30 cellular contexts compared by ENCODE assay signal in genomic region chr15:89657691-89658200, GRCh38. TPM values are rescaled to one million over a fixed set of nuclear protein-coding genes. Genes with fewer than 3 reads are reported as not detected.
"Had no signal": no experiment of that assay in that cellular context is flagged by ENCODE, and none has a peak within 500 bp of the region (broad histone marks: within the 10 kb centered on the region; RNA-seq: fewer than 3 reads in every experiment).

No MANE protein-coding gene starts in this region.

- H3K27ac ChIP-seq: dorsolateral prefrontal cortex, foreskin keratinocyte, gastroesophageal sphincter, heart right ventricle, left lung, neutrophil, parathyroid adenoma, suprapubic skin, thyroid gland had no signal

- H3K9me3 ChIP-seq: gastroesophageal sphincter, heart right ventricle, left lung, mucosa of descending colon, neutrophil, suprapubic skin, thyroid gland had no signal

- FAIRE-seq: colon, islet of Langerhans had no signal

- H3K4me2 ChIP-seq: smooth muscle cell had no signal

- H3K79me2 ChIP-seq: parathyroid adenoma had no signal

- H2AFZ ChIP-seq: parathyroid adenoma had no signal

- H3K36me3 ChIP-seq: gastroesophageal sphincter, heart right ventricle, left lung, neutrophil, suprapubic skin, thyroid gland had no signal

- H3K9ac ChIP-seq: parathyroid adenoma had no signal

- DNase-seq: dorsolateral prefrontal cortex; effector CD4-positive, alpha-beta T cell; foreskin keratinocyte; glutamatergic neuron; heart right ventricle; hippocampal formation; left cardiac atrium; left lung; mesenchymal stem cell; mucosa of descending colon; naive B cell; stimulated activated CD4-positive, alpha-beta T cell treated with anti-CD3 and anti-CD28 coated beads, Interleukin-12 subunit alpha, Interleukin-12 subunit beta, amount 100 ng/mL, for 4 hours; stimulated activated CD4-positive, alpha-beta T cell treated with anti-CD3 and anti-CD28 coated beads, Interleukin-1b, Interleukin-23, amount 100 ng/mL, for 48 hours; stimulated activated CD4-positive, alpha-beta T cell treated with anti-CD3 and anti-CD28 coated beads, Interleukin-4, amount 100 ng/mL, for 1 hour; stimulated activated CD8-positive, alpha-beta memory T cell treated with anti-CD3 and anti-CD28 coated beads, Interleukin-4, amount 100 ng/mL, for 48 hours; stimulated activated naive CD4-positive, alpha-beta T cell; stimulated activated naive CD8-positive, alpha-beta T cell treated with anti-CD3 and anti-CD28 coated beads, Interleukin-15, amount 100 ng/mL, for 72 hours; thyroid gland had no signal

- H3K27me3 ChIP-seq: foreskin keratinocyte, gastroesophageal sphincter, thyroid gland had no signal

- H3K4me3 ChIP-seq: dorsolateral prefrontal cortex, gastroesophageal sphincter, heart right ventricle, left lung, mucosa of descending colon, smooth muscle cell, suprapubic skin, thyroid gland had no signal

- H3K4me1 ChIP-seq: parathyroid adenoma had no signal

RNA-seq across cellular contexts. Expression of gene WDR93, which starts 32.9 kb away (rescaled TPM):
- total RNA-seq: foreskin keratinocyte; left cardiac atrium; lung microvascular endothelial cell; natural killer cell treated with Interleukin-12 subunit alpha and Interleukin-12 subunit beta and Interleukin-15 and Interleukin-18, amount 100 ng/mL, for 72 hours; neural crest cell; sciatic nerve; smooth muscle cell; urinary bladder had no signal
